8 cellular contexts compared by ENCODE assay signal in the genomic region with DNA sequence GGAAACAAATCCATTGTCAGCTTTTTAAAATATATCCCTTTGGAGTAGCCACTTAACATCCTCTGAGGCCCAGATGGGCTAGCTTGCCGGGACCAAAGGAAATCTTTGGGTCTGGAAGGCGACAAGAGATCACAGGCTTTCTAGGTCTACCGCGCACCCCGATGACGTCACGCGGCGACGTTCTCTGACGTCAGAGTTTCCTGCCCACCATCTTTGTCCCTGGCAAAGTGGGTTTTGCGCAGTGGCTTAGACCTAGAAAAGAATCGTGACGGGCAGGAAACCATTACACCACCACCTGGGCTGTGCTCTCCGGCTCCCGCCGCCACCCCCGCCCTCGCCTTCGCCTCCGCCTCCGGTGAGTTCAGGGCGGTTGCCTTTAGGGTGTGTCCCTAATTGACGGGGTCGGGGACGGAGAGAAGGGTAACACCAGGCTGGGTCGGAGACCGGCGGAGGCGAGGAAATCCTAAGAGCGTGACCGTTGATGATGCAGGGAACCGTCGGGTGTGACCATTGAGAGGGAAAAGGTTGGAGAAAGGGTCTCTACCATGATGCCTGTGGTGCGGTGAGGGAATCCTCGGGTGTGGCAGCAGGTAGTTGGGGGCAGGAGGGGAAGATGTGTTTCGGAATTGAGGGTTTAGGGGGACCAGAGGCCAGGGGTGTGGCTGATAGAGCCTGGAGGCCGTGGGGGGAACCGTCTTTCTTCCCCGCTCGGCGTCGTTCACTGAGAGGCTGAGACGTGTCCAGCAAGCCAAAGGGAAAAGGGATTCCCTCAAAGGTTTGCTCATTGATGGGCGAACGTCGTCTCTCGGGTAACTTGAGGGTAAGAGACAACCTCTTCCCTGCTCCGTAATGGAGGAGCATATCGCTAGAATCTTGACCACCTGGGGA.
DNase-seq lines count a peak whose midpoint lies in the region; ATAC-seq, FAIRE-seq and TF ChIP-seq lines count a peak whose summit lies in the region.

A gene (plus strand): TSS at position 249 of the 888 bp plus-strand sequence. CDS start 6,709 bp downstream, outside the sequence.

- peak; percentile 93 for ATAC-seq in HG03280 (IDR thresholded peaks at IDR 0.05; ENCODE audit: unreplicated experiment)
- peak; percentile 99 for ATAC-seq in central memory CD8-positive, alpha-beta T cell (replicated peaks; ENCODE audit: extremely low read depth, poor library complexity, severe bottlenecking)

- H3K9me3 Mint-ChIP-seq in central memory CD8-positive, alpha-beta T cell: no peaks in the 10 kb centered on the region

- H3K27me3 Mint-ChIP-seq in central memory CD8-positive, alpha-beta T cell: no peaks in the 10 kb centered on the region

- peak within 1 kb of the TSS; percentile 93 for H3K4me3 Mint-ChIP-seq in central memory CD8-positive, alpha-beta T cell

- peaks cover 39% of the 10 kb centered on the region for H3K4me1 Mint-ChIP-seq in central memory CD8-positive, alpha-beta T cell

- peaks cover 10% of the 10 kb centered on the region for H3K36me3 Mint-ChIP-seq in central memory CD8-positive, alpha-beta T cell (ENCODE audit: insufficient read depth)

- in situ Hi-C loops in GM18951 (cut with MboI; ENCODE audit: low sequenced_read_pairs, unreplicated experiment): no loop called here

- FAIRE-seq in islet of Langerhans (lab: Jason Lieb, UNC): peak; percentile 86

- TF ChIP-seq POLR2A in GM18951 (IDR thresholded peaks at IDR 0.05; ENCODE audit: extremely low read depth, insufficient read depth, insufficient read length): peak; percentile 58

- peak within 1 kb of the TSS; percentile 96 for H3K27ac Mint-ChIP-seq in central memory CD8-positive, alpha-beta T cell (ENCODE audit: low read depth)

- DNase-seq in AG08396 (ENCODE audit: low spot score): peak; percentile 91
- DNase-seq in NCI-H446 (lab: John Stamatoyannopoulos, UW): peak; percentile 76 to 95
- peak; percentile 93 for DNase-seq in activated CD4-positive, CD25-positive, alpha-beta regulatory T cell treated with anti-CD3 and anti-CD28 coated beads, Interleukin-2, amount 50 U/mL, for 16 hours (ENCODE audit: low read depth, low spot score)
- DNase-seq in central memory CD8-positive, alpha-beta T cell (ENCODE audit: low spot score in 2 of 2): peak; percentile 99 to 100
- peak; percentile 94 for DNase-seq in stimulated activated CD4-positive, alpha-beta T cell treated with anti-CD3 and anti-CD28 coated beads, Interleukin-12 subunit alpha, Interleukin-12 subunit beta, amount 100 ng/mL, for 4 hours

Comparison
In these comparisons a context has a peak if more than half of its experiments do, and no peak if none do; other contexts are left out.
1. Peak in every context shown above with its lines: DNase-seq and ATAC-seq.